In genomic region chr10:72248477-72249151, GRCh38 we compare ENCODE assay signal across 1 cellular context.
TF ChIP-seq lines count a peak whose summit lies in the region.

No MANE protein-coding gene starts in this region.

TF ChIP-seq in HepG2, 621 proteins besides CTCF, POLR2A, EP300 and RAD21 (continued from another document and continues in another):
- TF ChIP-seq, protein P1, sequence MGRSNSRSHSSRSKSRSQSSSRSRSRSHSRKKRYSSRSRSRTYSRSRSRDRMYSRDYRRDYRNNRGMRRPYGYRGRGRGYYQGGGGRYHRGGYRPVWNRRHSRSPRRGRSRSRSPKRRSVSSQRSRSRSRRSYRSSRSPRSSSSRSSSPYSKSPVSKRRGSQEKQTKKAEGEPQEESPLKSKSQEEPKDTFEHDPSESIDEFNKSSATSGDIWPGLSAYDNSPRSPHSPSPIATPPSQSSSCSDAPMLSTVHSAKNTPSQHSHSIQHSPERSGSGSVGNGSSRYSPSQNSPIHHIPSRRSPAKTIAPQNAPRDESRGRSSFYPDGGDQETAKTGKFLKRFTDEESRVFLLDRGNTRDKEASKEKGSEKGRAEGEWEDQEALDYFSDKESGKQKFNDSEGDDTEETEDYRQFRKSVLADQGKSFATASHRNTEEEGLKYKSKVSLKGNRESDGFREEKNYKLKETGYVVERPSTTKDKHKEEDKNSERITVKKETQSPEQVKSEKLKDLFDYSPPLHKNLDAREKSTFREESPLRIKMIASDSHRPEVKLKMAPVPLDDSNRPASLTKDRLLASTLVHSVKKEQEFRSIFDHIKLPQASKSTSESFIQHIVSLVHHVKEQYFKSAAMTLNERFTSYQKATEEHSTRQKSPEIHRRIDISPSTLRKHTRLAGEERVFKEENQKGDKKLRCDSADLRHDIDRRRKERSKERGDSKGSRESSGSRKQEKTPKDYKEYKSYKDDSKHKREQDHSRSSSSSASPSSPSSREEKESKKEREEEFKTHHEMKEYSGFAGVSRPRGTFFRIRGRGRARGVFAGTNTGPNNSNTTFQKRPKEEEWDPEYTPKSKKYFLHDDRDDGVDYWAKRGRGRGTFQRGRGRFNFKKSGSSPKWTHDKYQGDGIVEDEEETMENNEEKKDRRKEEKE (IDR thresholded peaks at IDR 0.05) = no peak
- TF ChIP-seq, protein P2, sequence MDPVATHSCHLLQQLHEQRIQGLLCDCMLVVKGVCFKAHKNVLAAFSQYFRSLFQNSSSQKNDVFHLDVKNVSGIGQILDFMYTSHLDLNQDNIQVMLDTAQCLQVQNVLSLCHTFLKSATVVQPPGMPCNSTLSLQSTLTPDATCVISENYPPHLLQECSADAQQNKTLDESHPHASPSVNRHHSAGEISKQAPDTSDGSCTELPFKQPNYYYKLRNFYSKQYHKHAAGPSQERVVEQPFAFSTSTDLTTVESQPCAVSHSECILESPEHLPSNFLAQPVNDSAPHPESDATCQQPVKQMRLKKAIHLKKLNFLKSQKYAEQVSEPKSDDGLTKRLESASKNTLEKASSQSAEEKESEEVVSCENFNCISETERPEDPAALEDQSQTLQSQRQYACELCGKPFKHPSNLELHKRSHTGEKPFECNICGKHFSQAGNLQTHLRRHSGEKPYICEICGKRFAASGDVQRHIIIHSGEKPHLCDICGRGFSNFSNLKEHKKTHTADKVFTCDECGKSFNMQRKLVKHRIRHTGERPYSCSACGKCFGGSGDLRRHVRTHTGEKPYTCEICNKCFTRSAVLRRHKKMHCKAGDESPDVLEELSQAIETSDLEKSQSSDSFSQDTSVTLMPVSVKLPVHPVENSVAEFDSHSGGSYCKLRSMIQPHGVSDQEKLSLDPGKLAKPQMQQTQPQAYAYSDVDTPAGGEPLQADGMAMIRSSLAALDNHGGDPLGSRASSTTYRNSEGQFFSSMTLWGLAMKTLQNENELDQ (CRISPR knock-in tag; IDR thresholded peaks at IDR 0.05; ENCODE audit: borderline replicate concordance) = peak; percentile 68; the same call in 1 of the 2 replicates
- peak; percentile 60; the same call in 1 of the 2 replicates for TF ChIP-seq PPARG (CRISPR knock-in tag; conservative IDR thresholded peaks at IDR 0.05)
- no peak for TF ChIP-seq ZFP37 (CRISPR knock-in tag; IDR thresholded peaks at IDR 0.05; ENCODE audit: borderline replicate concordance)
- no peak for TF ChIP-seq ZNF563 (CRISPR knock-in tag; IDR thresholded peaks at IDR 0.05)
- TF ChIP-seq SP2 (CRISPR knock-in tag; IDR thresholded peaks at IDR 0.05) = no peak
- TF ChIP-seq ZSCAN25 (CRISPR knock-in tag; IDR thresholded peaks at IDR 0.05) = no peak; the same call in 1 of the 2 replicates
- no peak for TF ChIP-seq SRSF4 (IDR thresholded peaks at IDR 0.05; ENCODE audit: low read depth, low read length, poor library complexity, severe bottlenecking)
- no peak for TF ChIP-seq ZNF101 (CRISPR knock-in tag; IDR thresholded peaks at IDR 0.05; ENCODE audit: borderline replicate concordance, low read depth)
- no peak for TF ChIP-seq ZNF430 (CRISPR knock-in tag; IDR thresholded peaks at IDR 0.05)
- TF ChIP-seq SIX4 (CRISPR knock-in tag; IDR thresholded peaks at IDR 0.05) = no peak
- no peak for TF ChIP-seq BRF2 (CRISPR knock-in tag; IDR thresholded peaks at IDR 0.05)
- no peak for TF ChIP-seq ZFAT (CRISPR knock-in tag; conservative IDR thresholded peaks at IDR 0.05)
- no peak for TF ChIP-seq KLF13 (CRISPR knock-in tag; IDR thresholded peaks at IDR 0.05)
- no peak for TF ChIP-seq MED8 (CRISPR knock-in tag; IDR thresholded peaks at IDR 0.05; ENCODE audit: insufficient replicate concordance)
- no peak for TF ChIP-seq ZNF235 (CRISPR knock-in tag; IDR thresholded peaks at IDR 0.05; ENCODE audit: borderline replicate concordance)
- peak; percentile 23; the same call in 1 of the 2 replicates for TF ChIP-seq SOX5 (CRISPR knock-in tag; IDR thresholded peaks at IDR 0.05; ENCODE audit: borderline replicate concordance)
- TF ChIP-seq GZF1 (CRISPR knock-in tag; IDR thresholded peaks at IDR 0.05) = no peak
- TF ChIP-seq, protein P3, sequence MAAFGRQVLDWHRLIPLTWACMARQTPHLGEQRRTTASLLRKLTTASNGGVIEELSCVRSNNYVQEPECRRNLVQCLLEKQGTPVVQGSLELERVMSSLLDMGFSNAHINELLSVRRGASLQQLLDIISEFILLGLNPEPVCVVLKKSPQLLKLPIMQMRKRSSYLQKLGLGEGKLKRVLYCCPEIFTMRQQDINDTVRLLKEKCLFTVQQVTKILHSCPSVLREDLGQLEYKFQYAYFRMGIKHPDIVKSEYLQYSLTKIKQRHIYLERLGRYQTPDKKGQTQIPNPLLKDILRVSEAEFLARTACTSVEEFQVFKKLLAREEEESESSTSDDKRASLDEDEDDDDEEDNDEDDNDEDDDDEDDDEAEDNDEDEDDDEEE (CRISPR knock-in tag; IDR thresholded peaks at IDR 0.05) = no peak
- TF ChIP-seq, protein P4, sequence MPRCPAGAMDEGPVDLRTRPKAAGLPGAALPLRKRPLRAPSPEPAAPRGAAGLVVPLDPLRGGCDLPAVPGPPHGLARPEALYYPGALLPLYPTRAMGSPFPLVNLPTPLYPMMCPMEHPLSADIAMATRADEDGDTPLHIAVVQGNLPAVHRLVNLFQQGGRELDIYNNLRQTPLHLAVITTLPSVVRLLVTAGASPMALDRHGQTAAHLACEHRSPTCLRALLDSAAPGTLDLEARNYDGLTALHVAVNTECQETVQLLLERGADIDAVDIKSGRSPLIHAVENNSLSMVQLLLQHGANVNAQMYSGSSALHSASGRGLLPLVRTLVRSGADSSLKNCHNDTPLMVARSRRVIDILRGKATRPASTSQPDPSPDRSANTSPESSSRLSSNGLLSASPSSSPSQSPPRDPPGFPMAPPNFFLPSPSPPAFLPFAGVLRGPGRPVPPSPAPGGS (CRISPR knock-in tag; IDR thresholded peaks at IDR 0.05) = 0 out of 2 replicates have a peak, but pooled peaks have one; percentile 39
- TF ChIP-seq ZNF232 (CRISPR knock-in tag; IDR thresholded peaks at IDR 0.05; ENCODE audit: borderline replicate concordance) = peak; percentile 77; the same call in 1 of the 2 replicates
- TF ChIP-seq, protein P5, sequence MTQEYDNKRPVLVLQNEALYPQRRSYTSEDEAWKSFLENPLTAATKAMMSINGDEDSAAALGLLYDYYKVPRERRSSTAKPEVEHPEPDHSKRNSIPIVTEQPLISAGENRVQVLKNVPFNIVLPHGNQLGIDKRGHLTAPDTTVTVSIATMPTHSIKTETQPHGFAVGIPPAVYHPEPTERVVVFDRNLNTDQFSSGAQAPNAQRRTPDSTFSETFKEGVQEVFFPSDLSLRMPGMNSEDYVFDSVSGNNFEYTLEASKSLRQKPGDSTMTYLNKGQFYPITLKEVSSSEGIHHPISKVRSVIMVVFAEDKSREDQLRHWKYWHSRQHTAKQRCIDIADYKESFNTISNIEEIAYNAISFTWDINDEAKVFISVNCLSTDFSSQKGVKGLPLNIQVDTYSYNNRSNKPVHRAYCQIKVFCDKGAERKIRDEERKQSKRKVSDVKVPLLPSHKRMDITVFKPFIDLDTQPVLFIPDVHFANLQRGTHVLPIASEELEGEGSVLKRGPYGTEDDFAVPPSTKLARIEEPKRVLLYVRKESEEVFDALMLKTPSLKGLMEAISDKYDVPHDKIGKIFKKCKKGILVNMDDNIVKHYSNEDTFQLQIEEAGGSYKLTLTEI (CRISPR knock-in tag; conservative IDR thresholded peaks at IDR 0.05) = no peak
- TF ChIP-seq SRSF1 (optimal IDR thresholded peaks at IDR 0.05; ENCODE audit: low read depth, low read length) = no peak
- TF ChIP-seq, protein P6, sequence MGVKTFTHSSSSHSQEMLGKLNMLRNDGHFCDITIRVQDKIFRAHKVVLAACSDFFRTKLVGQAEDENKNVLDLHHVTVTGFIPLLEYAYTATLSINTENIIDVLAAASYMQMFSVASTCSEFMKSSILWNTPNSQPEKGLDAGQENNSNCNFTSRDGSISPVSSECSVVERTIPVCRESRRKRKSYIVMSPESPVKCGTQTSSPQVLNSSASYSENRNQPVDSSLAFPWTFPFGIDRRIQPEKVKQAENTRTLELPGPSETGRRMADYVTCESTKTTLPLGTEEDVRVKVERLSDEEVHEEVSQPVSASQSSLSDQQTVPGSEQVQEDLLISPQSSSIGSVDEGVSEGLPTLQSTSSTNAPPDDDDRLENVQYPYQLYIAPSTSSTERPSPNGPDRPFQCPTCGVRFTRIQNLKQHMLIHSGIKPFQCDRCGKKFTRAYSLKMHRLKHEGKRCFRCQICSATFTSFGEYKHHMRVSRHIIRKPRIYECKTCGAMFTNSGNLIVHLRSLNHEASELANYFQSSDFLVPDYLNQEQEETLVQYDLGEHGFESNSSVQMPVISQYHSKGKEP (CRISPR knock-in tag; IDR thresholded peaks at IDR 0.05) = 0 out of 2 replicates have a peak, but pooled peaks have one; percentile 45
- TF ChIP-seq, protein P7, sequence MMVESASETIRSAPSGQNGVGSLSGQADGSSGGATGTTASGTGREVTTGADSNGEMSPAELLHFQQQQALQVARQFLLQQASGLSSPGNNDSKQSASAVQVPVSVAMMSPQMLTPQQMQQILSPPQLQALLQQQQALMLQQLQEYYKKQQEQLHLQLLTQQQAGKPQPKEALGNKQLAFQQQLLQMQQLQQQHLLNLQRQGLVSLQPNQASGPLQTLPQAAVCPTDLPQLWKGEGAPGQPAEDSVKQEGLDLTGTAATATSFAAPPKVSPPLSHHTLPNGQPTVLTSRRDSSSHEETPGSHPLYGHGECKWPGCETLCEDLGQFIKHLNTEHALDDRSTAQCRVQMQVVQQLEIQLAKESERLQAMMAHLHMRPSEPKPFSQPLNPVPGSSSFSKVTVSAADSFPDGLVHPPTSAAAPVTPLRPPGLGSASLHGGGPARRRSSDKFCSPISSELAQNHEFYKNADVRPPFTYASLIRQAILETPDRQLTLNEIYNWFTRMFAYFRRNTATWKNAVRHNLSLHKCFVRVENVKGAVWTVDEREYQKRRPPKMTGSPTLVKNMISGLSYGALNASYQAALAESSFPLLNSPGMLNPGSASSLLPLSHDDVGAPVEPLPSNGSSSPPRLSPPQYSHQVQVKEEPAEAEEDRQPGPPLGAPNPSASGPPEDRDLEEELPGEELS (CRISPR knock-in tag; IDR thresholded peaks at IDR 0.05) = peak; percentile 69
- TF ChIP-seq ZFYVE20 (CRISPR knock-in tag; IDR thresholded peaks at IDR 0.05; ENCODE audit: borderline replicate concordance, low read depth) = no peak
- TF ChIP-seq RFX3 (CRISPR knock-in tag; IDR thresholded peaks at IDR 0.05) = no peak
- TF ChIP-seq ZNF674 (CRISPR knock-in tag; IDR thresholded peaks at IDR 0.05; ENCODE audit: low read depth) = no peak
- TF ChIP-seq SALL2 (CRISPR knock-in tag; IDR thresholded peaks at IDR 0.05) = no peak
- no peak for TF ChIP-seq ZNF746 (CRISPR knock-in tag; IDR thresholded peaks at IDR 0.05)
- TF ChIP-seq MLLT10 (CRISPR knock-in tag; IDR thresholded peaks at IDR 0.05) = no peak
- TF ChIP-seq NFRKB (IDR thresholded peaks at IDR 0.05) = no peak
- TF ChIP-seq HNRNPL (IDR thresholded peaks at IDR 0.05; ENCODE audit: low read depth, low read length) = no peak
- no peak for TF ChIP-seq ZSCAN22 (CRISPR knock-in tag; IDR thresholded peaks at IDR 0.05)
- TF ChIP-seq JUNB (CRISPR knock-in tag; IDR thresholded peaks at IDR 0.05; ENCODE audit: borderline replicate concordance) = no peak
- no peak for TF ChIP-seq PAWR (CRISPR knock-in tag; IDR thresholded peaks at IDR 0.05; ENCODE audit: borderline replicate concordance)
- TF ChIP-seq GABPB1 (CRISPR knock-in tag; IDR thresholded peaks at IDR 0.05) = peak; percentile 36
- TF ChIP-seq U2AF1 (optimal IDR thresholded peaks at IDR 0.05; ENCODE audit: low read depth, low read length) = no peak
- TF ChIP-seq CREB1 (IDR thresholded peaks at IDR 0.05) = no peak
- no peak for TF ChIP-seq CREB1 (CRISPR knock-in tag; IDR thresholded peaks at IDR 0.05)
- TF ChIP-seq, protein P8, sequence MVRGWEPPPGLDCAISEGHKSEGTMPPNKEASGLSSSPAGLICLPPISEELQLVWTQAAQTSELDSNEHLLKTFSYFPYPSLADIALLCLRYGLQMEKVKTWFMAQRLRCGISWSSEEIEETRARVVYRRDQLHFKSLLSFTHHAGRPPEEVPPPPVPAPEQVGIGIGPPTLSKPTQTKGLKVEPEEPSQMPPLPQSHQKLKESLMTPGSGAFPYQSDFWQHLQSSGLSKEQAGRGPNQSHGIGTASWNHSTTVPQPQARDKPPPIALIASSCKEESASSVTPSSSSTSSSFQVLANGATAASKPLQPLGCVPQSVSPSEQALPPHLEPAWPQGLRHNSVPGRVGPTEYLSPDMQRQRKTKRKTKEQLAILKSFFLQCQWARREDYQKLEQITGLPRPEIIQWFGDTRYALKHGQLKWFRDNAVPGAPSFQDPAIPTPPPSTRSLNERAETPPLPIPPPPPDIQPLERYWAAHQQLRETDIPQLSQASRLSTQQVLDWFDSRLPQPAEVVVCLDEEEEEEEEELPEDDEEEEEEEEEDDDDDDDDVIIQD (CRISPR knock-in tag; IDR thresholded peaks at IDR 0.05; ENCODE audit: low read depth) = no peak
- no peak for TF ChIP-seq NR2F6 (IDR thresholded peaks at IDR 0.05)
- 0 out of 2 replicates have a peak, but pooled peaks have one; percentile 44 for TF ChIP-seq NR2F6 (CRISPR knock-in tag; IDR thresholded peaks at IDR 0.05)
- TF ChIP-seq ZNF121 (CRISPR knock-in tag; IDR thresholded peaks at IDR 0.05) = no peak
- TF ChIP-seq HIVEP1 (CRISPR knock-in tag; IDR thresholded peaks at IDR 0.05) = no peak
- no peak; the same call in 1 of the 2 replicates for TF ChIP-seq NFYC (CRISPR knock-in tag; IDR thresholded peaks at IDR 0.05)
- TF ChIP-seq SP1 (IDR thresholded peaks at IDR 0.05) = no peak
- TF ChIP-seq SP1 (CRISPR knock-in tag; IDR thresholded peaks at IDR 0.05) = peak; percentile 41; the same call in 1 of the 2 replicates
- no peak for TF ChIP-seq USF2 (IDR thresholded peaks at IDR 0.05; ENCODE audit: low read depth, low read length)
- no peak for TF ChIP-seq USF2 (CRISPR knock-in tag; IDR thresholded peaks at IDR 0.05; ENCODE audit: borderline replicate concordance)
- TF ChIP-seq SOX13 (IDR thresholded peaks at IDR 0.05) = no peak
- TF ChIP-seq SOX13 (CRISPR knock-in tag; conservative IDR thresholded peaks at IDR 0.05 in 1 of 2, IDR thresholded peaks at IDR 0.05 in 1 of 2) = peak in 1 of 2 experiments; percentile 30; a peak in 2 of 4 replicates
- TF ChIP-seq TEAD2 (CRISPR knock-in tag; IDR thresholded peaks at IDR 0.05) = no peak
